Comparison of ENCODE assay signal across 28 cellular contexts in genomic region chr2:104876606-104877005, GRCh38. TPM values are rescaled to one million over a fixed set of nuclear protein-coding genes. Genes with fewer than 3 reads are reported as not detected.
"Had no signal": no experiment of that assay in that cellular context is flagged by ENCODE, and none has a peak within 500 bp of the region (broad histone marks: within the 10 kb centered on the region; RNA-seq: fewer than 3 reads in every experiment).

No MANE protein-coding gene starts in this region.

- H3K4me3 ChIP-seq: cardiac muscle cell, prostate gland, thoracic aorta, upper lobe of right lung had no signal

- DNase-seq: activated B cell treated with CpG ODN at 0.5 μM for 24 hours; activated CD4-positive, alpha-beta T cell treated with anti-CD3 and anti-CD28 coated beads for 4 hours; activated CD4-positive, alpha-beta T cell treated with anti-CD3 and anti-CD28 coated beads, Interleukin-2, amount 50 U/mL, for 48 hours; activated effector memory CD4-positive, alpha-beta T cell treated with Interleukin-2 at 50 U/mL for 16 hours; activated naive CD4-positive, alpha-beta T cell treated with anti-CD3 and anti-CD28 coated beads for 36 hours; activated naive CD8-positive, alpha-beta T cell treated with anti-CD3 and anti-CD28 coated beads, Interleukin-2, amount 10 ng/mL, durations not matched to agents 7 days and 5 days; activated T-cell treated with anti-CD3 and anti-CD28 coated beads, Interleukin-2, amount 50 U/mL, for 72 hours; amniotic stem cell; effector memory CD8-positive, alpha-beta T cell; foreskin melanocyte; glutamatergic neuron; left ventricle myocardium superior; mammary epithelial cell; midbrain; right cardiac atrium; stimulated activated CD4-positive, alpha-beta T cell treated with anti-CD3 and anti-CD28 coated beads, Interleukin-2, amount 100 ng/mL, for 24 hours; stimulated activated naive CD8-positive, alpha-beta T cell treated with anti-CD3 and anti-CD28 coated beads, Interleukin-15, amount 100 ng/mL, for 72 hours; SW 1271; T-helper 17 cell; upper lobe of right lung had no signal

- FAIRE-seq: colon, endothelial cell of umbilical vein had no signal

- H3K27ac ChIP-seq: cardiac muscle cell, prostate gland, thoracic aorta, upper lobe of right lung had no signal

RNA-seq across cellular contexts. Expression of gene POU3F3, which starts 22.7 kb away (rescaled TPM):
- total RNA-seq: activated B cell treated with CpG ODN at 0.5 μM for 24 hours; activated naive CD4-positive, alpha-beta T cell treated with anti-CD3 and anti-CD28 coated beads for 36 hours; activated naive CD8-positive, alpha-beta T cell treated with anti-CD3 and anti-CD28 coated beads, Interleukin-2, amount 10 ng/mL, durations not matched to agents 7 days and 5 days; activated T-cell treated with anti-CD3 and anti-CD28 coated beads, Interleukin-2, amount 50 U/mL, for 72 hours; cardiac muscle cell; dermis microvascular lymphatic vessel endothelial cell; endothelial cell of umbilical vein; esophagus mucosa; left ventricle myocardium superior; mammary epithelial cell; natural killer cell treated with Interleukin-12 subunit alpha and Interleukin-12 subunit beta and Interleukin-15 and Interleukin-18, amount 100 ng/mL, for 72 hours; T-helper 17 cell; upper lobe of right lung had no signal
- polyA plus RNA-seq: cardiac muscle cell, endothelial cell of umbilical vein, mammary epithelial cell had no signal
